Comparison of ENCODE assay signal across 10 cellular contexts in the genomic region with DNA sequence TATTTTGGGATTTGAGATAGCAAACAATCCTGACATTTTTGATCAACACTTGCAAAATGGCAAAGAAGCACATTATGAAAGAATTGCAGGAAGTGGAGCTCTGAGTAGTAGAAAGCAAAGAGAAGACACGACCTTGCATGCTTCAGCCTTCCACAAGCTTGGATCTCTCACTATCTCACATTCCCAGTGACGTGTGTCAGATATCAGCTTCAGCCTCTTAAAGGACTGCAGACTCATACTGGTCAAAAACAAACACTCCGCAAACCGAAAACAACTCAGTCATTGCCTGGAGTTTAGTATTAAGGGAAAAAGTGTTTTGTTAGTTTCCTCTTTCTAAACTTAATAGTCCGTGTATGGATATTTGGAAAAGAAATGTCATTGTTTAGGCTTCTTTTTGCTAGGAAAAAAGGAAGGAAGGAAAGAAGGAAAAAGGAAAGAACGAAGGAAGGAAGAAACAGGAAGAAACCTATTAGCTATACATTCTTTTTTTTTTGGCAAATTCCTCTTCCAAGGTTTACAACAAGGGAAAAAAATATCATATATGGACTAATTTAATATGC. TPM values are rescaled to one million over a fixed set of nuclear protein-coding genes. Genes with fewer than 3 reads are reported as not detected.
DNase-seq lines count a peak whose midpoint lies in the region; ATAC-seq and TF ChIP-seq lines count a peak whose summit lies in the region.
"Had no signal": no experiment of that assay in that cellular context is flagged by ENCODE, and none has a peak within 500 bp of the region (broad histone marks: within the 10 kb centered on the region; RNA-seq: fewer than 3 reads in every experiment).

No MANE protein-coding gene starts in this region.

- H3K36me3 ChIP-seq in brain microvascular endothelial cell (replicated peaks) (no peaks in the 10 kb centered on the region), kidney epithelial cell (ENCODE audit: control insufficient read depth, insufficient read depth, low read length) (no peaks in the 10 kb centered on the region), testis (ENCODE audit: low read depth, missing control alignments) (no peaks in the 10 kb centered on the region)
- no peaks in the 10 kb centered on the region for H3K36me3 ChIP-seq in CD4-positive, alpha-beta memory T cell (ENCODE audit: insufficient read depth, low read length)

- H3K36me3 Mint-ChIP-seq in activated naive CD4-positive, alpha-beta T cell treated with anti-CD3 and anti-CD28 coated beads, Interleukin-2, amount 50 U/mL, for 72 hours: no peaks in the 10 kb centered on the region
- no peaks in the 10 kb centered on the region for H3K36me3 Mint-ChIP-seq in CD4-positive, alpha-beta memory T cell
- H3K36me3 Mint-ChIP-seq: natural killer cell had no signal

- in situ Hi-C loops in brain microvascular endothelial cell (cut with HindIII; ENCODE audit: low pct_ligation_motif_present, low sequenced_read_pairs): no loop called here

- 24 to 26% methylated on average over 6 of the region's 6 CpGs for WGBS in testis, 2 donors

- intact Hi-C loops in testis (cut with DNase I; ENCODE audit: low total_unique reads): no loop called here
- intact Hi-C loops in CD4-positive, alpha-beta memory T cell (cut with micrococcal nuclease): no loop called here

- ATAC-seq in activated naive CD4-positive, alpha-beta T cell treated with anti-CD3 and anti-CD28 coated beads, Interleukin-2, amount 50 U/mL, for 72 hours: no peak
- ATAC-seq: natural killer cell had no signal

- H3K4me3 ChIP-seq in brain microvascular endothelial cell (ENCODE audit: low read depth, low read length) (peak overlapping the region; percentile 18), kidney epithelial cell (ENCODE audit: low read depth, low read length) (no peak overlapping the region), testis (no peak overlapping the region)
- H3K4me3 ChIP-seq in CD4-positive, alpha-beta memory T cell (ENCODE audit: low read length in 2 of 2): no peak overlapping the region

- H3K9me3 ChIP-seq in testis: no peaks in the 10 kb centered on the region
- H3K9me3 ChIP-seq in CD4-positive, alpha-beta memory T cell (ENCODE audit: control insufficient read depth in 1 of 2, low read length in 2 of 2): no peaks in the 10 kb centered on the region

- POLR2A ChIA-PET in CD4-positive, alpha-beta memory T cell (lab: Charles Lee; ENCODE audit: partially characterized antibody): interaction anchor here (2.3 kb wide), 1 partner anchor 33 kb away, joined by 13 read pairs; a partner anchor contains a TSS

- H3K4me3 Mint-ChIP-seq in CD4-positive, alpha-beta memory T cell: no peak overlapping the region
- H3K4me3 Mint-ChIP-seq: natural killer cell had no signal

- H3K27me3 ChIP-seq in brain microvascular endothelial cell (replicated peaks) (no peaks in the 10 kb centered on the region), kidney epithelial cell (ENCODE audit: control insufficient read depth, insufficient read depth, low read length) (no peaks in the 10 kb centered on the region), testis (no peaks in the 10 kb centered on the region)
- H3K27me3 ChIP-seq in CD4-positive, alpha-beta memory T cell (ENCODE audit: insufficient read depth, low read length): no peaks in the 10 kb centered on the region

- H3K27me3 Mint-ChIP-seq in CD4-positive, alpha-beta memory T cell: no peaks in the 10 kb centered on the region

- peaks cover 0 to 2% (median under 1%) of the 10 kb centered on the region in 4 donors for H3K4me1 Mint-ChIP-seq in CD4-positive, alpha-beta memory T cell

- CTCF ChIA-PET in CD4-positive, alpha-beta memory T cell (lab: Charles Lee; ENCODE audit: partially characterized antibody): no interaction called here

- no peak for TF ChIP-seq CTCF in brain microvascular endothelial cell (IDR thresholded peaks at IDR 0.05; ENCODE audit: low read depth, low read length, missing control alignments)
- TF ChIP-seq CTCF in kidney epithelial cell (IDR thresholded peaks at IDR 0.05; ENCODE audit: insufficient read depth, low read length, poor library complexity, severe bottlenecking): no peak
- TF ChIP-seq CTCF in testis (IDR thresholded peaks at IDR 0.05): no peak

- DNase-seq in HT1080 (ENCODE audit: low read depth) (peak; percentile 61), brain microvascular endothelial cell (peak; percentile 98), kidney epithelial cell (ENCODE audit: low read depth) (peak; percentile 29), testis (peak; percentile 73), NCI-H345 (lab: John Stamatoyannopoulos, UW) (no peak), NCI-H2196 treated with DMSO at 0.1 percent for 48 hours (lab: John Stamatoyannopoulos, UW; ENCODE audit: unreplicated experiment) (no peak)
- DNase-seq in activated naive CD4-positive, alpha-beta T cell treated with anti-CD3 and anti-CD28 coated beads, Interleukin-2, amount 50 U/mL, for 72 hours (ENCODE audit: low spot score in 2 of 2): no peak
- no peak for DNase-seq in CD4-positive, alpha-beta memory T cell
- DNase-seq: natural killer cell, NCI-H1092 had no signal

- TF ChIP-seq POLR2A in testis (IDR thresholded peaks at IDR 0.05): no peak

- peaks cover 10% of the 10 kb centered on the region for H3K4me1 ChIP-seq in testis
- H3K4me1 ChIP-seq in CD4-positive, alpha-beta memory T cell (ENCODE audit: insufficient read depth, low read length): peaks cover 4% of the 10 kb centered on the region

- no peaks in the 10 kb centered on the region for H3K9me3 Mint-ChIP-seq in activated naive CD4-positive, alpha-beta T cell treated with anti-CD3 and anti-CD28 coated beads, Interleukin-2, amount 50 U/mL, for 72 hours
- H3K9me3 Mint-ChIP-seq in CD4-positive, alpha-beta memory T cell: no peaks in the 10 kb centered on the region
- H3K9me3 Mint-ChIP-seq: natural killer cell had no signal

- H3K27ac ChIP-seq in brain microvascular endothelial cell (peak overlapping the region; percentile 94), testis (peak overlapping the region in 1 of 2 donors; percentile 71)
- H3K27ac ChIP-seq in CD4-positive, alpha-beta memory T cell (ENCODE audit: low read depth, low read length): no peak overlapping the region

- no peak overlapping the region for H3K27ac Mint-ChIP-seq in activated naive CD4-positive, alpha-beta T cell treated with anti-CD3 and anti-CD28 coated beads, Interleukin-2, amount 50 U/mL, for 72 hours
- no peak overlapping the region for H3K27ac Mint-ChIP-seq in CD4-positive, alpha-beta memory T cell
- H3K27ac Mint-ChIP-seq: natural killer cell had no signal

RNA-seq across cellular contexts. Expression of a gene that starts 32.6 kb away (rescaled TPM):
- total RNA-seq in HT1080 (2014; rRNA removed; shearing (Covaris generic)): 0.29 and 0.57 TPM in 2 replicates
- 0.75 and 0.88 TPM in 2 replicates for polyA plus RNA-seq in HT1080 (2015; cell fraction: cytosol; rRNA removed)
- polyA plus RNA-seq in HT1080 (2015; cell fraction: nucleus; rRNA removed): 0.38 and 0.58 TPM in 2 replicates
- total RNA-seq in kidney epithelial cell: 7.5 and 8.3 TPM in 2 replicates
- 10 to 100 TPM; 52.3 to 58.7 TPM for total RNA-seq in testis
- 64.0 TPM for polyA plus RNA-seq in testis (ENCODE audit: insufficient read depth, low read depth, low replicate concordance)
- total RNA-seq in activated naive CD4-positive, alpha-beta T cell treated with anti-CD3 and anti-CD28 coated beads, Interleukin-2, amount 50 U/mL, for 72 hours: 1 to 10 TPM; 1.6 to 4.6 TPM
- 10 to 100 TPM; 27.4 to 30.0 TPM for total RNA-seq in CD4-positive, alpha-beta memory T cell
- polyA plus RNA-seq in CD4-positive, alpha-beta memory T cell: 100 to 1,000 TPM in 1 of 2 donors, 10 to 100 TPM in 1; 98.3 to 328 TPM

RNA-seq across cellular contexts. Expression of a gene that starts 48.1 kb away (rescaled TPM):
- total RNA-seq in HT1080 (2014; rRNA removed; shearing (Covaris generic)): 66.2 and 68.9 TPM in 2 replicates
- 45.9 TPM in 2 replicates for polyA plus RNA-seq in HT1080 (2015; cell fraction: cytosol; rRNA removed)
- 24.7 and 27.3 TPM in 2 replicates for polyA plus RNA-seq in HT1080 (2015; cell fraction: nucleus; rRNA removed)
- total RNA-seq in kidney epithelial cell: 34.6 and 39.9 TPM in 2 replicates
- total RNA-seq in testis: 10 to 100 TPM; 36.2 to 42.5 TPM
- 25.9 TPM for polyA plus RNA-seq in testis (ENCODE audit: insufficient read depth, low read depth, low replicate concordance)
- total RNA-seq in activated naive CD4-positive, alpha-beta T cell treated with anti-CD3 and anti-CD28 coated beads, Interleukin-2, amount 50 U/mL, for 72 hours: 10 to 100 TPM; 46.2 to 59.0 TPM
- total RNA-seq in CD4-positive, alpha-beta memory T cell: 10 to 100 TPM; 46.9 to 47.0 TPM
- 10 to 100 TPM; 62.2 to 68.7 TPM for polyA plus RNA-seq in CD4-positive, alpha-beta memory T cell

Comparison
In these comparisons a context has a peak if more than half of its experiments do, and no peak if none do; other contexts are left out.
1. DNase-seq: peak in HT1080 (single experiment), brain microvascular endothelial cell (single experiment), kidney epithelial cell (single experiment) and testis (single experiment); none in activated naive CD4-positive, alpha-beta T cell treated with anti-CD3 and anti-CD28 coated beads, Interleukin-2, amount 50 U/mL, for 72 hours (0 of 2), NCI-H345 (single experiment), NCI-H2196 treated with DMSO at 0.1 percent for 48 hours (single experiment) and CD4-positive, alpha-beta memory T cell (0 of 5).